In genomic region chr20:52160049-52160448, GRCh38 we compare ENCODE assay signal across 23 cellular contexts.
"Had no signal": no experiment of that assay in that cellular context is flagged by ENCODE, and none has a peak within 500 bp of the region (broad histone marks: within the 10 kb centered on the region; RNA-seq: fewer than 3 reads in every experiment).

No MANE protein-coding gene starts in this region.

- H3K4me3 ChIP-seq: colonic mucosa, esophagus muscularis mucosa, gastroesophageal sphincter, heart left ventricle, hepatocyte, lower lobe of right lung, mucosa of descending colon had no signal

- H3K27me3 ChIP-seq: colonic mucosa, esophagus muscularis mucosa, foreskin keratinocyte, gastroesophageal sphincter, heart left ventricle, hepatocyte had no signal

- ATAC-seq: effector memory CD8-positive, alpha-beta T cell; gastroesophageal sphincter; heart left ventricle; left colon; left lobe of liver; left ventricle myocardium superior; lower lobe of right lung had no signal

- H3K9me3 ChIP-seq: colonic mucosa, esophagus muscularis mucosa, lower lobe of right lung, mucosa of descending colon had no signal

- DNase-seq: cerebellar nuclear complex; colonic mucosa; cortex of kidney; effector CD8-positive, alpha-beta T cell; effector memory CD8-positive, alpha-beta T cell; endodermal cell; heart left ventricle; hypothalamus; islet precursor cell; kidney; kidney glomerular epithelial cell; left colon; left ventricle myocardium superior; lower lobe of right lung; mesenchymal stem cell; mucosa of descending colon had no signal

- H2AFZ ChIP-seq: hepatocyte had no signal

- H3K36me3 ChIP-seq: colonic mucosa had no signal

- H3K27ac Mint-ChIP-seq: dendritic cell treated with granulocyte-macrophage colony-stimulating factor and Interleukin-4, amounts not matched to agents 40 ng/mL and 50 ng/mL, for 4 days; endodermal cell; mesothelial cell of epicardium had no signal

- H3K27ac ChIP-seq: colonic mucosa, esophagus muscularis mucosa, foreskin keratinocyte, gastroesophageal sphincter, heart left ventricle, hepatocyte, lower lobe of right lung had no signal

- H3K27me3 Mint-ChIP-seq: dendritic cell treated with granulocyte-macrophage colony-stimulating factor and Interleukin-4, amounts not matched to agents 40 ng/mL and 50 ng/mL, for 4 days; effector memory CD8-positive, alpha-beta T cell had no signal

- H3K4me2 ChIP-seq: hepatocyte had no signal

- H3K4me1 ChIP-seq: colonic mucosa, esophagus muscularis mucosa, foreskin keratinocyte, gastroesophageal sphincter, heart left ventricle, lower lobe of right lung had no signal

- H3K4me1 Mint-ChIP-seq: endodermal cell, mesothelial cell of epicardium had no signal

- H3K4me3 Mint-ChIP-seq: dendritic cell treated with granulocyte-macrophage colony-stimulating factor and Interleukin-4, amounts not matched to agents 40 ng/mL and 50 ng/mL, for 4 days; effector memory CD8-positive, alpha-beta T cell; endodermal cell; mesothelial cell of epicardium had no signal

- H3K9me3 Mint-ChIP-seq: effector memory CD8-positive, alpha-beta T cell had no signal
